In genomic region chr2:113010088-113010487, GRCh38 we compare ENCODE assay signal across 32 cellular contexts. TPM values are rescaled to one million over a fixed set of nuclear protein-coding genes. Genes with fewer than 3 reads are reported as not detected.
DNase-seq lines count a peak whose midpoint lies in the region; ATAC-seq, FAIRE-seq and TF ChIP-seq lines count a peak whose summit lies in the region.
"Had no signal": no experiment of that assay in that cellular context is flagged by ENCODE, and none has a peak within 500 bp of the region (broad histone marks: within the 10 kb centered on the region; RNA-seq: fewer than 3 reads in every experiment).

No MANE protein-coding gene starts in this region.

- no peaks in the 10 kb centered on the region for H4K20me1 ChIP-seq in astrocyte (ENCODE audit: insufficient read depth, low read length)

- H3K4me1 Mint-ChIP-seq in activated CD4-positive, alpha-beta T cell treated with anti-CD3 and anti-CD28 coated beads, Interleukin-2, amount 10 ng/mL, durations not matched to agents 24 days and 14 days, result peaks cover 5% of the 10 kb centered on the region
- H3K4me1 Mint-ChIP-seq in astrocyte (ENCODE audit: low read depth, unreplicated experiment), result peaks cover 6% of the 10 kb centered on the region
- peaks cover 10% of the 10 kb centered on the region for H3K4me1 Mint-ChIP-seq in activated CD8-positive, alpha-beta T cell treated with anti-CD3 and anti-CD28 coated beads for 36 hours (ENCODE audit: low read depth)
- H3K4me1 Mint-ChIP-seq in natural killer cell treated with Interleukin-12 subunit alpha and Interleukin-12 subunit beta and Interleukin-15 and Interleukin-18, amount 100 ng/mL, for 72 hours (ENCODE audit: low read depth in 2 of 2), result peaks cover 0 to 5% of the 10 kb centered on the region in 2 donors
- H3K4me1 Mint-ChIP-seq: B cell; CD8-positive, alpha-beta memory T cell; central memory CD8-positive, alpha-beta T cell; immature natural killer cell had no signal

- POLR2A ChIA-PET in activated CD8-positive, alpha-beta T cell treated with anti-CD3 and anti-CD28 coated beads for 36 hours (lab: Charles Lee), result interaction anchor here (0.7 to 1.2 kb wide), 3 partner anchors 17 to 65 kb away, joined by 3 to 4 read pairs (median 3); no protein-coding TSS in a partner anchor

- H3K79me2 ChIP-seq in astrocyte (ENCODE audit: insufficient read depth, low read length), result no peaks in the 10 kb centered on the region

- peaks cover 11% of the 10 kb centered on the region for H3K27me3 Mint-ChIP-seq in activated CD4-positive, alpha-beta T cell treated with anti-CD3 and anti-CD28 coated beads, Interleukin-2, amount 10 ng/mL, durations not matched to agents 24 days and 14 days
- H3K27me3 Mint-ChIP-seq in astrocyte (ENCODE audit: low read depth, unreplicated experiment), result peaks cover 4% of the 10 kb centered on the region
- H3K27me3 Mint-ChIP-seq in activated CD8-positive, alpha-beta T cell treated with anti-CD3 and anti-CD28 coated beads for 36 hours, result no peaks in the 10 kb centered on the region
- peaks cover 24 to 31% of the 10 kb centered on the region in 2 donors for H3K27me3 Mint-ChIP-seq in natural killer cell treated with Interleukin-12 subunit alpha and Interleukin-12 subunit beta and Interleukin-15 and Interleukin-18, amount 100 ng/mL, for 72 hours
- H3K27me3 Mint-ChIP-seq: activated naive CD8-positive, alpha-beta T cell treated with anti-CD3 and anti-CD28 coated beads for 36 hours had no signal

- H2AFZ ChIP-seq in astrocyte (ENCODE audit: low read depth, low read length), result no peak overlapping the region

- FAIRE-seq in HTR-8/SVneo (lab: Jason Lieb, UNC) (no peak), astrocyte (lab: Jason Lieb, UNC) (no peak)

- H3K4me3 Mint-ChIP-seq in activated CD4-positive, alpha-beta T cell treated with anti-CD3 and anti-CD28 coated beads, Interleukin-2, amount 10 ng/mL, durations not matched to agents 24 days and 14 days, result no peak overlapping the region
- H3K4me3 Mint-ChIP-seq in astrocyte (ENCODE audit: unreplicated experiment), result no peak overlapping the region
- H3K4me3 Mint-ChIP-seq in activated CD8-positive, alpha-beta T cell treated with anti-CD3 and anti-CD28 coated beads for 36 hours, result no peak overlapping the region
- no peak overlapping the region for H3K4me3 Mint-ChIP-seq in natural killer cell treated with Interleukin-12 subunit alpha and Interleukin-12 subunit beta and Interleukin-15 and Interleukin-18, amount 100 ng/mL, for 72 hours
- H3K4me3 Mint-ChIP-seq: activated naive CD8-positive, alpha-beta T cell treated with anti-CD3 and anti-CD28 coated beads for 36 hours; B cell; CD8-positive, alpha-beta memory T cell; central memory CD8-positive, alpha-beta T cell; dendritic cell treated with granulocyte-macrophage colony-stimulating factor and Interleukin-4, amounts not matched to agents 40 ng/mL and 50 ng/mL, for 4 days; immature natural killer cell; T-helper 1 cell treated with Interleukin-12 subunit alpha and Interleukin-12 subunit beta and Interleukin-4 antibody, amounts not matched to agents 30 μg/mL and 1 μg/mL, for 36 hours had no signal

- H3K27me3 ChIP-seq in astrocyte (ENCODE audit: insufficient read depth, low read length), result peaks cover 3% of the 10 kb centered on the region
- H3K27me3 ChIP-seq in tibial artery, result no peaks in the 10 kb centered on the region
- H3K27me3 ChIP-seq: esophagus muscularis mucosa, sigmoid colon had no signal

- peak; percentile 18 for DNase-seq in activated CD4-positive, alpha-beta T cell treated with anti-CD3 and anti-CD28 coated beads, Interleukin-2, amount 10 ng/mL, durations not matched to agents 24 days and 14 days
- DNase-seq in activated CD4-positive, alpha-beta T cell treated with anti-CD3 and anti-CD28 coated beads, Interleukin-2, amount 50 U/mL, for 4 hours, result no peak
- peak; percentile 5 for DNase-seq in HTR-8/SVneo (ENCODE audit: insufficient read length, low spot score)
- peak; percentile 8 for DNase-seq in astrocyte (ENCODE audit: low read depth)
- peak; percentile 14 for DNase-seq in stromal cell of bone marrow (ENCODE audit: low read depth)
- no peak for DNase-seq in activated CD8-positive, alpha-beta T cell treated with anti-CD3 and anti-CD28 coated beads for 36 hours
- no peak for DNase-seq in natural killer cell treated with Interleukin-12 subunit alpha and Interleukin-12 subunit beta and Interleukin-15 and Interleukin-18, amount 100 ng/mL, for 72 hours (ENCODE audit: low spot score)
- DNase-seq in tibial artery, result no peak
- DNase-seq: 8988T; activated CD4-positive, alpha-beta T cell treated with anti-CD3 and anti-CD28 coated beads for 1 hour; activated CD8-positive, alpha-beta memory T cell treated with anti-CD3 and anti-CD28 coated beads for 24 hours; activated effector memory CD4-positive, alpha-beta T cell treated with anti-CD3 and anti-CD28 coated beads, Interleukin-2, amount 50 U/mL, for 16 hours; activated naive CD8-positive, alpha-beta T cell treated with anti-CD3 and anti-CD28 coated beads for 36 hours; CD8-positive, alpha-beta memory T cell; GDM1; hypothalamus; immature natural killer cell; mesenchymal stem cell; NCI-H1105; NCI-H1930; NCI-H526 treated with DMSO at 0.1 percent for 48 hours; psoas muscle; sigmoid colon; stimulated activated CD4-positive, alpha-beta T cell treated with anti-CD3 and anti-CD28 coated beads, Interleukin-15, amount 100 ng/mL, for 24 hours; stimulated activated naive CD4-positive, alpha-beta T cell had no signal

- ATAC-seq in activated CD8-positive, alpha-beta T cell treated with anti-CD3 and anti-CD28 coated beads for 36 hours, result no peak
- ATAC-seq in natural killer cell treated with Interleukin-12 subunit alpha and Interleukin-12 subunit beta and Interleukin-15 and Interleukin-18, amount 100 ng/mL, for 72 hours, result no peak
- ATAC-seq: psoas muscle had no signal

- H3K36me3 ChIP-seq in astrocyte (ENCODE audit: insufficient read depth, low read length), result no peaks in the 10 kb centered on the region
- no peaks in the 10 kb centered on the region for H3K36me3 ChIP-seq in tibial artery
- H3K36me3 ChIP-seq: esophagus muscularis mucosa, sigmoid colon had no signal

- H3K27ac Mint-ChIP-seq in activated CD4-positive, alpha-beta T cell treated with anti-CD3 and anti-CD28 coated beads, Interleukin-2, amount 10 ng/mL, durations not matched to agents 24 days and 14 days, result no peak overlapping the region
- H3K27ac Mint-ChIP-seq in astrocyte (ENCODE audit: unreplicated experiment), result peak overlapping the region; percentile 10
- H3K27ac Mint-ChIP-seq in activated CD8-positive, alpha-beta T cell treated with anti-CD3 and anti-CD28 coated beads for 36 hours, result no peak overlapping the region
- H3K27ac Mint-ChIP-seq in natural killer cell treated with Interleukin-12 subunit alpha and Interleukin-12 subunit beta and Interleukin-15 and Interleukin-18, amount 100 ng/mL, for 72 hours, result no peak overlapping the region
- H3K27ac Mint-ChIP-seq: activated naive CD8-positive, alpha-beta T cell treated with anti-CD3 and anti-CD28 coated beads for 36 hours; B cell; CD8-positive, alpha-beta memory T cell; dendritic cell treated with granulocyte-macrophage colony-stimulating factor and Interleukin-4, amounts not matched to agents 40 ng/mL and 50 ng/mL, for 4 days; immature natural killer cell; T-helper 1 cell treated with Interleukin-12 subunit alpha and Interleukin-12 subunit beta and Interleukin-4 antibody, amounts not matched to agents 30 μg/mL and 1 μg/mL, for 36 hours had no signal

- peaks cover 12% of the 10 kb centered on the region for H3K9me3 Mint-ChIP-seq in activated CD4-positive, alpha-beta T cell treated with anti-CD3 and anti-CD28 coated beads, Interleukin-2, amount 10 ng/mL, durations not matched to agents 24 days and 14 days
- peaks cover 2% of the 10 kb centered on the region for H3K9me3 Mint-ChIP-seq in astrocyte (ENCODE audit: unreplicated experiment)
- H3K9me3 Mint-ChIP-seq in activated CD8-positive, alpha-beta T cell treated with anti-CD3 and anti-CD28 coated beads for 36 hours, result no peaks in the 10 kb centered on the region
- no peaks in the 10 kb centered on the region for H3K9me3 Mint-ChIP-seq in natural killer cell treated with Interleukin-12 subunit alpha and Interleukin-12 subunit beta and Interleukin-15 and Interleukin-18, amount 100 ng/mL, for 72 hours
- H3K9me3 Mint-ChIP-seq: CD8-positive, alpha-beta memory T cell; central memory CD8-positive, alpha-beta T cell; dendritic cell treated with granulocyte-macrophage colony-stimulating factor and Interleukin-4, amounts not matched to agents 40 ng/mL and 50 ng/mL, for 4 days; immature natural killer cell; T-helper 1 cell treated with Interleukin-12 subunit alpha and Interleukin-12 subunit beta and Interleukin-4 antibody, amounts not matched to agents 30 μg/mL and 1 μg/mL, for 36 hours had no signal

- H3K4me2 ChIP-seq in astrocyte (ENCODE audit: low read length), result no peak overlapping the region

- no peaks in the 10 kb centered on the region for H3K36me3 Mint-ChIP-seq in activated CD4-positive, alpha-beta T cell treated with anti-CD3 and anti-CD28 coated beads, Interleukin-2, amount 10 ng/mL, durations not matched to agents 24 days and 14 days (ENCODE audit: low read depth)
- no peaks in the 10 kb centered on the region for H3K36me3 Mint-ChIP-seq in astrocyte (ENCODE audit: low read depth, unreplicated experiment)
- no peaks in the 10 kb centered on the region for H3K36me3 Mint-ChIP-seq in activated CD8-positive, alpha-beta T cell treated with anti-CD3 and anti-CD28 coated beads for 36 hours (ENCODE audit: low read depth)
- no peaks in the 10 kb centered on the region for H3K36me3 Mint-ChIP-seq in natural killer cell treated with Interleukin-12 subunit alpha and Interleukin-12 subunit beta and Interleukin-15 and Interleukin-18, amount 100 ng/mL, for 72 hours
- H3K36me3 Mint-ChIP-seq: activated naive CD8-positive, alpha-beta T cell treated with anti-CD3 and anti-CD28 coated beads for 36 hours; CD8-positive, alpha-beta memory T cell; immature natural killer cell had no signal

- H3K4me3 ChIP-seq in astrocyte (ENCODE audit: insufficient read depth, low read depth, low read length) (no peak overlapping the region), tibial artery (no peak overlapping the region)
- H3K4me3 ChIP-seq: esophagus muscularis mucosa, psoas muscle, sigmoid colon had no signal

- H3K4me1 ChIP-seq in astrocyte (ENCODE audit: insufficient read depth, low read length) (no peaks in the 10 kb centered on the region), tibial artery (no peaks in the 10 kb centered on the region)
- H3K4me1 ChIP-seq: psoas muscle, sigmoid colon had no signal

- H3K9ac ChIP-seq in astrocyte (ENCODE audit: low read length), result no peak overlapping the region

- CTCF ChIA-PET in activated CD8-positive, alpha-beta T cell treated with anti-CD3 and anti-CD28 coated beads for 36 hours (lab: Charles Lee), result no interaction called here

- H3K27ac ChIP-seq in astrocyte (ENCODE audit: low read depth, low read length) (no peak overlapping the region), tibial artery (no peak overlapping the region)
- H3K27ac ChIP-seq: esophagus muscularis mucosa, psoas muscle, sigmoid colon had no signal

- no peak for TF ChIP-seq CTCF in astrocyte (IDR thresholded peaks at IDR 0.05; ENCODE audit: insufficient read depth, low read depth, low read length)
- TF ChIP-seq CTCF in activated CD8-positive, alpha-beta T cell treated with anti-CD3 and anti-CD28 coated beads for 36 hours (IDR thresholded peaks at IDR 0.05), result no peak
- TF ChIP-seq CTCF in tibial artery (IDR thresholded peaks at IDR 0.05), result no peak

- intact Hi-C loops in activated CD4-positive, alpha-beta T cell treated with anti-CD3 and anti-CD28 coated beads, Interleukin-2, amount 10 ng/mL, durations not matched to agents 24 days and 14 days (cut with micrococcal nuclease), result no loop called here
- intact Hi-C loops in activated CD8-positive, alpha-beta T cell treated with anti-CD3 and anti-CD28 coated beads for 36 hours (cut with micrococcal nuclease), result no loop called here
- intact Hi-C loops in tibial artery (cut with DNase I; ENCODE audit: low total_unique reads), result no loop called here

- H3K9me3 ChIP-seq in astrocyte (ENCODE audit: insufficient read depth, low read depth, low read length) (no peaks in the 10 kb centered on the region), tibial artery (no peaks in the 10 kb centered on the region)
- H3K9me3 ChIP-seq: esophagus muscularis mucosa, psoas muscle, sigmoid colon had no signal

RNA-seq across cellular contexts. Expression of gene IL36A, which starts 4.8 kb away (rescaled TPM):
- total RNA-seq in activated CD4-positive, alpha-beta T cell treated with anti-CD3 and anti-CD28 coated beads, Interleukin-2, amount 10 ng/mL, durations not matched to agents 24 days and 14 days, result 0.23 TPM in 1 of 2 replicates, not detected in the other
- not detected in 2 replicates for total RNA-seq in astrocyte
- total RNA-seq in activated CD8-positive, alpha-beta T cell treated with anti-CD3 and anti-CD28 coated beads for 36 hours, result not detected
- not detected for total RNA-seq in natural killer cell treated with Interleukin-12 subunit alpha and Interleukin-12 subunit beta and Interleukin-15 and Interleukin-18, amount 100 ng/mL, for 72 hours
- total RNA-seq: activated naive CD8-positive, alpha-beta T cell treated with anti-CD3 and anti-CD28 coated beads for 36 hours; B cell; CD8-positive, alpha-beta memory T cell; esophagus muscularis mucosa; myocyte; psoas muscle; sigmoid colon; temporal lobe had no signal

RNA-seq across cellular contexts. Expression of gene IL36G, which starts 32.3 kb away (rescaled TPM):
- total RNA-seq in activated CD4-positive, alpha-beta T cell treated with anti-CD3 and anti-CD28 coated beads, Interleukin-2, amount 10 ng/mL, durations not matched to agents 24 days and 14 days, result not detected in 2 replicates
- not detected in 2 replicates for total RNA-seq in astrocyte
- total RNA-seq in activated CD8-positive, alpha-beta T cell treated with anti-CD3 and anti-CD28 coated beads for 36 hours, result not detected
- total RNA-seq in natural killer cell treated with Interleukin-12 subunit alpha and Interleukin-12 subunit beta and Interleukin-15 and Interleukin-18, amount 100 ng/mL, for 72 hours, result not detected
- total RNA-seq: activated naive CD8-positive, alpha-beta T cell treated with anti-CD3 and anti-CD28 coated beads for 36 hours; B cell; CD8-positive, alpha-beta memory T cell; esophagus muscularis mucosa; myocyte; psoas muscle; sigmoid colon; temporal lobe had no signal

RNA-seq across cellular contexts. Expression of gene IL36B, which starts 42.6 kb away (rescaled TPM):
- total RNA-seq in activated CD4-positive, alpha-beta T cell treated with anti-CD3 and anti-CD28 coated beads, Interleukin-2, amount 10 ng/mL, durations not matched to agents 24 days and 14 days, result not detected in 2 replicates
- total RNA-seq in astrocyte, result not detected in 2 replicates
- not detected for total RNA-seq in activated CD8-positive, alpha-beta T cell treated with anti-CD3 and anti-CD28 coated beads for 36 hours
- not detected for total RNA-seq in natural killer cell treated with Interleukin-12 subunit alpha and Interleukin-12 subunit beta and Interleukin-15 and Interleukin-18, amount 100 ng/mL, for 72 hours
- total RNA-seq: activated naive CD8-positive, alpha-beta T cell treated with anti-CD3 and anti-CD28 coated beads for 36 hours; B cell; CD8-positive, alpha-beta memory T cell; esophagus muscularis mucosa; myocyte; psoas muscle; sigmoid colon; temporal lobe had no signal

RNA-seq across cellular contexts. Expression of gene IL36RN, which starts 48.9 kb away (rescaled TPM):
- total RNA-seq in activated CD4-positive, alpha-beta T cell treated with anti-CD3 and anti-CD28 coated beads, Interleukin-2, amount 10 ng/mL, durations not matched to agents 24 days and 14 days, result not detected in 2 replicates
- total RNA-seq in astrocyte, result 0.14 TPM in 1 of 2 replicates, not detected in the other
- not detected for total RNA-seq in activated CD8-positive, alpha-beta T cell treated with anti-CD3 and anti-CD28 coated beads for 36 hours
- total RNA-seq in natural killer cell treated with Interleukin-12 subunit alpha and Interleukin-12 subunit beta and Interleukin-15 and Interleukin-18, amount 100 ng/mL, for 72 hours, result not detected
- total RNA-seq: activated naive CD8-positive, alpha-beta T cell treated with anti-CD3 and anti-CD28 coated beads for 36 hours; B cell; CD8-positive, alpha-beta memory T cell; esophagus muscularis mucosa; myocyte; psoas muscle; sigmoid colon; temporal lobe had no signal

RNA-seq across cellular contexts. Expression of gene IL1F10, which starts 57.7 kb away (rescaled TPM):
- total RNA-seq in activated CD4-positive, alpha-beta T cell treated with anti-CD3 and anti-CD28 coated beads, Interleukin-2, amount 10 ng/mL, durations not matched to agents 24 days and 14 days, result not detected in 2 replicates
- total RNA-seq in astrocyte, result not detected in 2 replicates
- not detected for total RNA-seq in activated CD8-positive, alpha-beta T cell treated with anti-CD3 and anti-CD28 coated beads for 36 hours
- not detected for total RNA-seq in natural killer cell treated with Interleukin-12 subunit alpha and Interleukin-12 subunit beta and Interleukin-15 and Interleukin-18, amount 100 ng/mL, for 72 hours
- total RNA-seq: activated naive CD8-positive, alpha-beta T cell treated with anti-CD3 and anti-CD28 coated beads for 36 hours; B cell; CD8-positive, alpha-beta memory T cell; esophagus muscularis mucosa; myocyte; psoas muscle; sigmoid colon; temporal lobe had no signal

Comparison
In these comparisons a context has a peak if more than half of its experiments do, and no peak if none do; other contexts are left out.
1. DNase-seq: peak in activated CD4-positive, alpha-beta T cell treated with anti-CD3 and anti-CD28 coated beads, Interleukin-2, amount 10 ng/mL, durations not matched to agents 24 days and 14 days (single experiment), HTR-8/SVneo (single experiment), astrocyte (single experiment) and stromal cell of bone marrow (single experiment); none in activated CD4-positive, alpha-beta T cell treated with anti-CD3 and anti-CD28 coated beads, Interleukin-2, amount 50 U/mL, for 4 hours (0 of 2), activated CD8-positive, alpha-beta T cell treated with anti-CD3 and anti-CD28 coated beads for 36 hours (single experiment), natural killer cell treated with Interleukin-12 subunit alpha and Interleukin-12 subunit beta and Interleukin-15 and Interleukin-18, amount 100 ng/mL, for 72 hours (single experiment) and tibial artery (0 of 2).